ENCODE assay signal across 18 cellular contexts in genomic region chr4:66298596-66298995, GRCh38.
"Had no signal": no experiment of that assay in that cellular context is flagged by ENCODE, and none has a peak within 500 bp of the region (broad histone marks: within the 10 kb centered on the region; RNA-seq: fewer than 3 reads in every experiment).

No MANE protein-coding gene starts in this region.

- H3K27ac ChIP-seq: colonic mucosa, esophagus muscularis mucosa, foreskin keratinocyte, gastroesophageal sphincter, heart left ventricle, left lung had no signal

- H3K4me1 ChIP-seq: colonic mucosa, esophagus muscularis mucosa, gastroesophageal sphincter, heart left ventricle, left lung had no signal

- H3K36me3 ChIP-seq: colonic mucosa, esophagus muscularis mucosa, gastroesophageal sphincter, heart left ventricle, left lung had no signal

- DNase-seq: colonic mucosa; cortex of kidney; effector CD8-positive, alpha-beta T cell; effector memory CD8-positive, alpha-beta T cell; endodermal cell; foreskin keratinocyte; heart left ventricle; hippocampal formation; left cardiac atrium; left lung; left ventricle myocardium superior; mammary epithelial cell; mesendoderm; midbrain; naive B cell had no signal

- ATAC-seq: effector memory CD8-positive, alpha-beta T cell; foreskin keratinocyte; gastroesophageal sphincter; heart left ventricle; left cardiac atrium; left lung; left ventricle myocardium superior had no signal

- H3K27me3 ChIP-seq: colonic mucosa, esophagus muscularis mucosa, foreskin keratinocyte, gastroesophageal sphincter, heart left ventricle, left lung had no signal

- H3K4me3 ChIP-seq: colonic mucosa, esophagus muscularis mucosa, gastroesophageal sphincter, heart left ventricle, left lung, lung had no signal

- H3K9me3 ChIP-seq: colonic mucosa, esophagus muscularis mucosa, gastroesophageal sphincter, left lung had no signal
